14 cellular contexts compared by ENCODE assay signal in genomic region chr5:14036947-14037346, GRCh38.
A peak's percentile ranks its signal among the peaks of the same experiment; 100 is the strongest.
DNase-seq lines count a peak whose midpoint lies in the region; ATAC-seq, FAIRE-seq and TF ChIP-seq lines count a peak whose summit lies in the region.
"Had no signal": no experiment of that assay in that cellular context is flagged by ENCODE, and none has a peak within 500 bp of the region (broad histone marks: within the 10 kb centered on the region; RNA-seq: fewer than 3 reads in every experiment).

No MANE protein-coding gene starts in this region.

- peak overlapping the region; percentile 98 for H3K23ac ChIP-seq in IMR-90 (ENCODE audit: low read depth, low read length)

- no peak for TF ChIP-seq RAD21 in IMR-90 (IDR thresholded peaks at IDR 0.05; ENCODE audit: low read length)
- no peak for TF ChIP-seq RAD21 in HepG2 (CRISPR knock-in tag; IDR thresholded peaks at IDR 0.05)

- peak overlapping the region; percentile 100 for H3K14ac ChIP-seq in IMR-90 (replicated peaks; ENCODE audit: low read depth, low read length)

- peak; percentile 53 for DNase-seq in A172 (ENCODE audit: low spot score)
- DNase-seq in IMR-90 = peak; percentile 52
- peak; percentile 55 for DNase-seq in choroid plexus epithelial cell (ENCODE audit: low read depth)
- DNase-seq in HepG2 (ENCODE audit: low spot score) = no peak
- DNase-seq in GM10248 (ENCODE audit: extremely low spot score) = no peak
- no peak for DNase-seq in NCI-H1417 treated with DMSO at 0.1 percent for 48 hours (lab: John Stamatoyannopoulos, UW)
- no peak for DNase-seq in HPDE6-E6E7 (ENCODE audit: extremely low spot score)
- DNase-seq: activated gamma-delta T cell, cortex of kidney, GF-D8, GOT3, head of caudate nucleus had no signal

- peaks cover 45% of the 10 kb centered on the region for H3K9me1 ChIP-seq in IMR-90 (ENCODE audit: insufficient read depth, low read length)

- 75% methylated on average over 5 of the region's 9 CpGs; no CpG with 5 or more reads in 1 of the 2 experiments for WGBS in IMR-90 (ENCODE audit: extremely low coverage in 2 of 2, insufficient read length in 1 of 2), 2 experiments
- 7% methylated on average over 9 of the region's 9 CpGs for WGBS in HepG2 (ENCODE audit: low lambda C conversion rate)

- peak overlapping the region; percentile 99 to 100 for H4K8ac ChIP-seq in IMR-90 (ENCODE audit: low read depth in 2 of 2, low read length in 2 of 2)

- H3K36me3 ChIP-seq in IMR-90 (ENCODE audit: control insufficient read depth, insufficient read depth, low read length) (no peaks in the 10 kb centered on the region), HepG2 (replicated peaks in 1 of 2; ENCODE audit: control insufficient read depth in 1 of 2, insufficient read depth in 2 of 2, low read length in 2 of 2) (no peaks in the 10 kb centered on the region)

- H4K5ac ChIP-seq in IMR-90 (ENCODE audit: low read depth, low read length) = peak overlapping the region; percentile 84

- dilution Hi-C loops in IMR-90 (cut with HindIII; ENCODE audit: low sequenced_read_pairs, unreplicated experiment) = no loop called here

- no peak for TF ChIP-seq EP300 in HepG2 (IDR thresholded peaks at IDR 0.05; ENCODE audit: low read depth in 2 of 2, low read length in 2 of 2)
- TF ChIP-seq EP300 in HepG2 (CRISPR knock-in tag; IDR thresholded peaks at IDR 0.05; ENCODE audit: borderline replicate concordance) = no peak

- no peak overlapping the region for H3K4me3 ChIP-seq in IMR-90 (ENCODE audit: insufficient read depth, low read depth, low read length)
- no peak overlapping the region for H3K4me3 ChIP-seq in choroid plexus epithelial cell (ENCODE audit: low read depth, low read length)
- peak overlapping the region in 2 of 3 experiments; percentile 6 to 17; a peak in 3 of 6 replicates for H3K4me3 ChIP-seq in HepG2 (replicated peaks in 1 of 3; ENCODE audit: insufficient read depth in 1 of 3, low read depth in 2 of 3, low read length in 3 of 3)

- peak overlapping the region; percentile 96 for H2BK15ac ChIP-seq in IMR-90 (ENCODE audit: low read depth, low read length)

- peak overlapping the region; percentile 35; the same call in 1 of the 2 replicates for H3K4me2 ChIP-seq in IMR-90 (ENCODE audit: low read depth, low read length)
- peak overlapping the region; percentile 67 for H3K4me2 ChIP-seq in HepG2 (ENCODE audit: low read depth, low read length)

- TF ChIP-seq POLR2A in IMR-90 (IDR thresholded peaks at IDR 0.05; ENCODE audit: low read depth, low read length) = no peak
- no peak for TF ChIP-seq POLR2A in HepG2 (IDR thresholded peaks at IDR 0.05; ENCODE audit: insufficient read depth in 1 of 2, low read depth in 2 of 2, low read length in 2 of 2)

- H3K79me1 ChIP-seq in IMR-90 (ENCODE audit: low read depth in 1 of 2, low read length in 2 of 2) = peaks cover 43 to 72% of the 10 kb centered on the region in 2 experiments

- peak overlapping the region; percentile 100 for H4K91ac ChIP-seq in IMR-90 (ENCODE audit: insufficient read depth, low read depth, low read length)

- H4K20me1 ChIP-seq in IMR-90 (ENCODE audit: insufficient read depth, low read length) (no peaks in the 10 kb centered on the region), HepG2 (ENCODE audit: insufficient read depth, low read length) (no peaks in the 10 kb centered on the region)

- no TSS peak for BruUV-seq in IMR-90 (replicated peaks; lab: Mats Ljungman, UMichigan)
- BruUV-seq in HepG2 (replicated peaks; lab: Mats Ljungman, UMichigan) = no TSS peak

- no peaks in the 10 kb centered on the region for H3K79me2 ChIP-seq in HepG2 (ENCODE audit: insufficient read depth, low read length)

- no peak overlapping the region for H2AFZ ChIP-seq in IMR-90 (replicated peaks; ENCODE audit: low read length, poor library complexity)
- H2AFZ ChIP-seq in HepG2 (ENCODE audit: low read length) = no peak overlapping the region

- peak overlapping the region; percentile 100 for H3K4ac ChIP-seq in IMR-90 (ENCODE audit: low read depth, low read length)

- no peak for TF ChIP-seq CTCF in IMR-90 (conservative IDR thresholded peaks at IDR 0.05; ENCODE audit: low read depth, low read length)
- TF ChIP-seq CTCF in choroid plexus epithelial cell (conservative IDR thresholded peaks at IDR 0.05; ENCODE audit: low read depth, low read length) = no peak
- no peak for TF ChIP-seq CTCF in HepG2 (CRISPR knock-in tag; IDR thresholded peaks at IDR 0.05)
- no peak for TF ChIP-seq CTCF in GM10248 (IDR thresholded peaks at IDR 0.05; ENCODE audit: control extremely low read depth, extremely low read depth, low read depth, missing control alignments)

- H3K18ac ChIP-seq in IMR-90 (ENCODE audit: low read depth, low read length) = peak overlapping the region; percentile 97

- in situ Hi-C loops in IMR-90 (cut with MboI; ENCODE audit: low sequenced_read_pairs) = no loop called here
- in situ Hi-C loops in HepG2 (cut with HindIII; ENCODE audit: extremely low pct_ligation_motif_present, low pct_unique_long_range_greater_than_20kb) = no loop called here

- H2AK5ac ChIP-seq in IMR-90 (ENCODE audit: low read depth, low read length) = peak overlapping the region; percentile 100

- H3K56ac ChIP-seq in IMR-90 (ENCODE audit: extremely low read depth, insufficient read depth, low read length) = peak overlapping the region; percentile 100

- H2AK9ac ChIP-seq in IMR-90 (replicated peaks; ENCODE audit: low read depth, low read length, poor library complexity) = peak overlapping the region; percentile 95

- H2BK5ac ChIP-seq in IMR-90 (ENCODE audit: low read depth, low read length, poor library complexity, severe bottlenecking) = peak overlapping the region; percentile 98

- peak overlapping the region; percentile 100 for H2BK20ac ChIP-seq in IMR-90 (ENCODE audit: low read depth, low read length)

- CTCF ChIA-PET in IMR-90 (lab: Yijun Ruan, JAX) = interaction anchor here (1.2 kb wide), 1 partner anchor 30 kb away, joined by 3 read pairs; no protein-coding TSS in a partner anchor
- CTCF ChIA-PET in HepG2 (lab: Yijun Ruan, JAX; ENCODE audit: low intra/inter-chr PET ratio, low total read pairs) = no interaction called here
- CTCF ChIA-PET in GM10248 (lab: Yijun Ruan, JAX) = no interaction called here

- H3K9me3 ChIP-seq in IMR-90 (ENCODE audit: control insufficient read depth, insufficient read depth, low read length) = no peaks in the 10 kb centered on the region
- H3K9me3 ChIP-seq in HepG2 (ENCODE audit: low read length) = no peaks in the 10 kb centered on the region

- H3K27me3 ChIP-seq in IMR-90 (ENCODE audit: control insufficient read depth, insufficient read depth, low read length) = no peaks in the 10 kb centered on the region
- H3K27me3 ChIP-seq in HepG2 (ENCODE audit: control insufficient read depth in 1 of 2, insufficient read depth in 2 of 2, low read length in 2 of 2) = no peaks in the 10 kb centered on the region

- POLR2A ChIA-PET in IMR-90 (lab: Charles Lee; ENCODE audit: unreplicated experiment) = interaction anchor here (1.6 kb wide), 1 partner anchor 108 kb away, joined by 4 read pairs; no protein-coding TSS in a partner anchor
- POLR2A ChIA-PET in HepG2 (lab: Yijun Ruan, JAX) = interaction anchor here (1.0 kb wide), 1 partner anchor 108 kb away, joined by 3 read pairs; no protein-coding TSS in a partner anchor
- POLR2A ChIA-PET in GM10248 (lab: Yijun Ruan, JAX) = no interaction called here

- ATAC-seq in IMR-90 (ENCODE audit: low read depth) = no peak
- ATAC-seq in HepG2 = peak; percentile 57
- ATAC-seq in GM21825 (IDR thresholded peaks at IDR 0.05; ENCODE audit: unreplicated experiment) = no peak
- ATAC-seq: stimulated activated memory B cell treated with anti-CD40 and anti-IgM and Interleukin-4, amounts not matched to agents 10 μg/mL and 1 μg/mL and 100 μg/mL, for 72 hours had no signal

- H3K9ac ChIP-seq in IMR-90 (ENCODE audit: low read depth, low read length) = peak overlapping the region; percentile 68
- 0 out of 2 replicates have a peak overlapping the region, but pooled peaks have one; percentile 21 for H3K9ac ChIP-seq in HepG2 (ENCODE audit: insufficient read depth, low read depth, low read length)

- intact Hi-C loops in IMR-90 (cut with micrococcal nuclease) (loop anchor here (1.0 to 2.0 kb wide), 4 partner anchors 17 to 228 kb away; no protein-coding TSS in a partner anchor), HepG2 (cut with micrococcal nuclease; ENCODE audit: unreplicated experiment) (no loop called here)

- H2BK120ac ChIP-seq in IMR-90 (ENCODE audit: low read depth, low read length) = peak overlapping the region; percentile 100

- FAIRE-seq in HepG2 (lab: Jason Lieb, UNC) = no peak

- H3K27ac ChIP-seq in IMR-90 (ENCODE audit: insufficient read depth, low read length) (peak overlapping the region; percentile 98), HepG2 (ENCODE audit: extremely low read length, insufficient read depth, low read length) (no peak overlapping the region)

- peaks cover 53% of the 10 kb centered on the region for H3K4me1 ChIP-seq in IMR-90 (ENCODE audit: control insufficient read depth, insufficient read depth, low read length)
- peaks cover 44% of the 10 kb centered on the region for H3K4me1 ChIP-seq in HepG2 (ENCODE audit: insufficient read depth, low read length)

TF ChIP-seq in IMR-90, 13 proteins besides CTCF, POLR2A, EP300 and RAD21:
- TF ChIP-seq MAFK (IDR thresholded peaks at IDR 0.05; ENCODE audit: low read depth, low read length) (no peak), CHD1 (IDR thresholded peaks at IDR 0.05; ENCODE audit: low read depth, low read length) (0 out of 2 replicates have a peak, but pooled peaks have one; percentile 11), MAZ (IDR thresholded peaks at IDR 0.05; ENCODE audit: borderline replicate concordance, low read depth, low read length) (no peak), SMC3 (IDR thresholded peaks at IDR 0.05; ENCODE audit: low read depth, low read length) (no peak), FOS (IDR thresholded peaks at IDR 0.05; ENCODE audit: low read depth, low read length) (no peak)

TF ChIP-seq in HepG2, 621 proteins besides CTCF, POLR2A, EP300 and RAD21:
- no peak for TF ChIP-seq ZNF292 (CRISPR knock-in tag; IDR thresholded peaks at IDR 0.05; ENCODE audit: borderline replicate concordance, low read depth)

Comparison
In these comparisons a context has a peak if more than half of its experiments do, and no peak if none do; other contexts are left out.
1. DNase-seq: peak in A172 (single experiment), IMR-90 (single experiment) and choroid plexus epithelial cell (single experiment); none in HepG2 (single experiment), GM10248 (single experiment), NCI-H1417 treated with DMSO at 0.1 percent for 48 hours (single experiment) and HPDE6-E6E7 (single experiment).
2. H3K4me3 ChIP-seq: peak in HepG2 (2 of 3); none in IMR-90 (single experiment) and choroid plexus epithelial cell (single experiment).